In the genomic region with DNA sequence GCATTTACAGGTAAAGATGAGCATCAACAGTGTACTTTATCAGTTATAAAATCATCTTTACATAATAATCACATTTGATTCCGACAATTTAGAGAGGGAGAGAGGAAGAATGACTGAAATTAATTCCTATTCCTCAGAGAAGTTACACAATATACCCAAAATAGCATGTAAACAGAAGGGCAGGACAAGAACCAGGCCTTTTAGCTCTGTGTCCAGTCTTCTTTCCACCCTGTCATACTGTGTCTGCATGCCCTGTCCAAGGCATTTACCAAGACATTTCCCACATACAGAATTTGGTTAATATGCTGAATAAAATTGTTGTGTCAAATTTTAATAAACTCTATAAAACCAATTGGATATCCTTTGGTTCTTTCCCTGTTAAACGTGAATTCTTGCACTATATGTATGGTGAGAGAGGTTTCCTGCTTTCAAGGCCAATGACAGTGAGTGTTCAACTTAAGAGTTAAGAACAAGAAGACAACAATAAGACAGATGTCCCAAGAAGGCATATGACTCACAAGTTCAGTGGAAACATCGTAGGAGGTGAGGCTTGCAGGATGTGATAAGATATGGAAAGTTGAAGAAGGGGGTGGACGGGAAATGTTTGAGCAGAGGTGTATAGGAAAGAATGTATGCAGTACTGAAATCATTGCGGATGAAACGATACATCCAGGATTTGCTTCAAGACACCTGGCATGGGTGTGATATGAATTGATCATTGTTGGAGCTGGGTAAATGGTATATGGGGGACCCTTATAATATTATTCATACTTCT, we compare ENCODE assay signal across 9 cellular contexts. TPM values are rescaled to one million over a fixed set of nuclear protein-coding genes. Genes with fewer than 3 reads are reported as not detected.
DNase-seq lines count a peak whose midpoint lies in the region; ATAC-seq and TF ChIP-seq lines count a peak whose summit lies in the region.
"Had no signal": no experiment of that assay in that cellular context is flagged by ENCODE, and none has a peak within 500 bp of the region (broad histone marks: within the 10 kb centered on the region; RNA-seq: fewer than 3 reads in every experiment).

No MANE protein-coding gene starts in this region.

- H3K9me3 Mint-ChIP-seq in activated T-cell treated with anti-CD3 and anti-CD28 coated beads, Interleukin-2, amount 50 U/mL, for 4 hours, result no peaks in the 10 kb centered on the region
- H3K9me3 Mint-ChIP-seq in stimulated activated naive CD8-positive, alpha-beta T cell treated with anti-CD3 and anti-CD28 coated beads, Interleukin-15, amount 100 ng/mL, for 72 hours, result no peaks in the 10 kb centered on the region

- H3K4me3 ChIP-seq in hepatocyte, result no peak overlapping the region

- H3K27me3 Mint-ChIP-seq in activated T-cell treated with anti-CD3 and anti-CD28 coated beads, Interleukin-2, amount 50 U/mL, for 4 hours (ENCODE audit: low read depth), result no peaks in the 10 kb centered on the region
- no peaks in the 10 kb centered on the region for H3K27me3 Mint-ChIP-seq in stimulated activated naive CD8-positive, alpha-beta T cell treated with anti-CD3 and anti-CD28 coated beads, Interleukin-15, amount 100 ng/mL, for 72 hours

- no peak overlapping the region for H3K27ac ChIP-seq in hepatocyte

- no peak for TF ChIP-seq CTCF in hepatocyte (IDR thresholded peaks at IDR 0.05; ENCODE audit: poor library complexity)

- H3K27ac Mint-ChIP-seq in stimulated activated naive CD8-positive, alpha-beta T cell treated with anti-CD3 and anti-CD28 coated beads, Interleukin-15, amount 100 ng/mL, for 72 hours, result peak overlapping the region; percentile 45 to 91

- no peaks in the 10 kb centered on the region for H3K9me2 ChIP-seq in hepatocyte (replicated peaks; ENCODE audit: insufficient read depth)

- no peak overlapping the region for H2AFZ ChIP-seq in hepatocyte

- peak; percentile 13 for DNase-seq in activated gamma-delta T cell treated with anti-CD3 and anti-CD28 coated beads, Interleukin-2, amount 50 U/mL, for 16 hours (ENCODE audit: low read depth)
- DNase-seq in activated gamma-delta T cell treated with Interleukin-2 at 50 U/mL for 16 hours, result no peak
- DNase-seq in activated T-cell treated with anti-CD3 and anti-CD28 coated beads, Interleukin-2, amount 50 U/mL, for 4 hours, result peak; percentile 37
- DNase-seq in hepatocyte (ENCODE audit: low spot score), result peak; percentile 11
- peak; percentile 50 to 61 for DNase-seq in stimulated activated naive CD8-positive, alpha-beta T cell treated with anti-CD3 and anti-CD28 coated beads, Interleukin-15, amount 100 ng/mL, for 72 hours
- no peak for DNase-seq in HuH-7.5 (ENCODE audit: low spot score)
- DNase-seq in GM03348 (ENCODE audit: low spot score), result no peak
- DNase-seq in HPDE6-E6E7 (ENCODE audit: extremely low spot score), result no peak
- DNase-seq: NCI-H1694 treated with DMSO at 0.1 percent for 48 hours had no signal

- H3K4me1 Mint-ChIP-seq in activated T-cell treated with anti-CD3 and anti-CD28 coated beads, Interleukin-2, amount 50 U/mL, for 4 hours (ENCODE audit: low read depth), result peaks cover 83% of the 10 kb centered on the region
- peaks cover 69% of the 10 kb centered on the region for H3K4me1 Mint-ChIP-seq in stimulated activated naive CD8-positive, alpha-beta T cell treated with anti-CD3 and anti-CD28 coated beads, Interleukin-15, amount 100 ng/mL, for 72 hours

- H3K79me2 ChIP-seq in hepatocyte, result peaks cover 10% of the 10 kb centered on the region

- WGBS in hepatocyte (ENCODE audit: low lambda C conversion rate, missing lambda C conversion rate), result 82% methylated on average over 6 of the region's 6 CpGs

- H4K20me1 ChIP-seq in hepatocyte (ENCODE audit: insufficient read depth, poor library complexity, severe bottlenecking), result no peaks in the 10 kb centered on the region

- peak; percentile 82 to 83 for ATAC-seq in activated T-cell treated with anti-CD3 and anti-CD28 coated beads, Interleukin-2, amount 50 U/mL, for 4 hours
- ATAC-seq in stimulated activated naive CD8-positive, alpha-beta T cell treated with anti-CD3 and anti-CD28 coated beads, Interleukin-15, amount 100 ng/mL, for 72 hours, result peak; percentile 85

- H3K4me3 Mint-ChIP-seq in activated T-cell treated with anti-CD3 and anti-CD28 coated beads, Interleukin-2, amount 50 U/mL, for 4 hours, result peak overlapping the region; percentile 29
- peak overlapping the region; percentile 36 to 53 for H3K4me3 Mint-ChIP-seq in stimulated activated naive CD8-positive, alpha-beta T cell treated with anti-CD3 and anti-CD28 coated beads, Interleukin-15, amount 100 ng/mL, for 72 hours

- H3K27me3 ChIP-seq in hepatocyte, result no peaks in the 10 kb centered on the region

- peaks cover 53% of the 10 kb centered on the region for H3K36me3 Mint-ChIP-seq in activated T-cell treated with anti-CD3 and anti-CD28 coated beads, Interleukin-2, amount 50 U/mL, for 4 hours (ENCODE audit: insufficient read depth)

- no peaks in the 10 kb centered on the region for H3K9me3 ChIP-seq in hepatocyte (ENCODE audit: low read depth)

- no peak overlapping the region for H3K4me2 ChIP-seq in hepatocyte

- no peaks in the 10 kb centered on the region for H3K36me3 ChIP-seq in hepatocyte (replicated peaks; ENCODE audit: insufficient read depth, low read depth)

- no peaks in the 10 kb centered on the region for H3K4me1 ChIP-seq in hepatocyte (ENCODE audit: insufficient read depth)

RNA-seq across cellular contexts. Expression of gene LRRC8B, which starts 20.8 kb away (rescaled TPM):
- total RNA-seq in activated T-cell treated with anti-CD3 and anti-CD28 coated beads, Interleukin-2, amount 50 U/mL, for 4 hours, result 10 to 100 TPM; 71.5 to 81.9 (median 73.0) TPM
- 5.1 and 9.5 TPM in 2 replicates for total RNA-seq in hepatocyte
- polyA plus RNA-seq in hepatocyte, result 1.7 and 4.6 TPM in 2 replicates

Comparison
In these comparisons a context has a peak if more than half of its experiments do, and no peak if none do; other contexts are left out.
1. DNase-seq: peak in activated gamma-delta T cell treated with anti-CD3 and anti-CD28 coated beads, Interleukin-2, amount 50 U/mL, for 16 hours (single experiment), activated T-cell treated with anti-CD3 and anti-CD28 coated beads, Interleukin-2, amount 50 U/mL, for 4 hours (single experiment), hepatocyte (single experiment) and stimulated activated naive CD8-positive, alpha-beta T cell treated with anti-CD3 and anti-CD28 coated beads, Interleukin-15, amount 100 ng/mL, for 72 hours (2 of 2); none in activated gamma-delta T cell treated with Interleukin-2 at 50 U/mL for 16 hours (single experiment), HuH-7.5 (single experiment), GM03348 (single experiment) and HPDE6-E6E7 (single experiment).